8 cellular contexts compared by ENCODE assay signal in genomic region chr15:93088981-93089854, GRCh38. TPM values are rescaled to one million over a fixed set of nuclear protein-coding genes. Genes with fewer than 3 reads are reported as not detected.
DNase-seq lines count a peak whose midpoint lies in the region; ATAC-seq, FAIRE-seq and TF ChIP-seq lines count a peak whose summit lies in the region.

Gene RGMA (minus strand): TSS chr15:93089211. CDS start chr15:93088932, 279 bp downstream.

- no peak for FAIRE-seq in GM12891 (lab: Jason Lieb, UNC)

- H3K27me3 Mint-ChIP-seq in endothelial cell (ENCODE audit: unreplicated experiment) (peaks cover 11% of the 10 kb centered on the region), naive B cell (peaks cover 52 to 65% (median 57%) of the 10 kb centered on the region in 3 donors)

- H3K27ac Mint-ChIP-seq in endothelial cell (ENCODE audit: unreplicated experiment) (no peak within 1 kb of the TSS), naive B cell (peak within 1 kb of the TSS in 1 of 6 donors; percentile 32)

- H3K36me3 Mint-ChIP-seq in endothelial cell (ENCODE audit: low read depth, unreplicated experiment) (no peaks in the 10 kb centered on the region), naive B cell (no peaks in the 10 kb centered on the region)

- H3K4me3 Mint-ChIP-seq in endothelial cell (ENCODE audit: unreplicated experiment) (peak within 1 kb of the TSS; percentile 88), naive B cell (peak within 1 kb of the TSS; percentile 76 to 92 (median 87))

- DNase-seq in NCI-H748 (lab: John Stamatoyannopoulos, UW; ENCODE audit: unreplicated experiment): peak; percentile 66
- DNase-seq in endothelial cell (ENCODE audit: low spot score): peak; percentile 35
- no peak for DNase-seq in naive B cell
- no peak for DNase-seq in T-helper 9 cell
- DNase-seq in inferior parietal cortex (ENCODE audit: extremely low spot score): no peak
- no peak for DNase-seq in CD1c-positive myeloid dendritic cell (ENCODE audit: extremely low spot score)
- DNase-seq in GM12891 (ENCODE audit: insufficient read length, low spot score): no peak

- H3K4me1 Mint-ChIP-seq in endothelial cell (ENCODE audit: unreplicated experiment): peaks cover 3% of the 10 kb centered on the region
- peaks cover 14 to 23% (median 18%) of the 10 kb centered on the region in 3 donors for H3K4me1 Mint-ChIP-seq in naive B cell

- no peak for TF ChIP-seq POLR2A in GM12891 (IDR thresholded peaks at IDR 0.05; ENCODE audit: low read depth, low read length)

- TF ChIP-seq CTCF in endothelial cell (IDR thresholded peaks at IDR 0.05; ENCODE audit: unreplicated experiment): no peak

- H3K9me3 Mint-ChIP-seq in endothelial cell (ENCODE audit: unreplicated experiment) (no peaks in the 10 kb centered on the region), naive B cell (peaks cover 0 to 3% (median 0%) of the 10 kb centered on the region in 7 donors)

- peak; percentile 17 for ATAC-seq in GM21723 (IDR thresholded peaks at IDR 0.05; ENCODE audit: unreplicated experiment)
- peak in 1 of 2 donors; percentile 18 for ATAC-seq in naive B cell (ENCODE audit: low read depth in 2 of 2)

TF ChIP-seq in GM12891, 5 proteins besides CTCF, POLR2A, EP300 and RAD21:
- no peak for TF ChIP-seq SPI1 (IDR thresholded peaks at IDR 0.05; ENCODE audit: low read depth, low read length)
- TF ChIP-seq POU2F2 (IDR thresholded peaks at IDR 0.05; ENCODE audit: low read depth, low read length): no peak
- TF ChIP-seq PAX5 (IDR thresholded peaks at IDR 0.05; ENCODE audit: insufficient read depth, low read length, severe bottlenecking): no peak
- no peak for TF ChIP-seq POLR2AphosphoS5 (IDR thresholded peaks at IDR 0.05; ENCODE audit: low read depth, low read length)
- no peak for TF ChIP-seq TAF1 (IDR thresholded peaks at IDR 0.05; ENCODE audit: low read depth, low read length)

RNA-seq across cellular contexts. Expression of gene RGMA, which starts in this region (rescaled TPM):
- 5.7 TPM for total RNA-seq in endothelial cell (ENCODE audit: unreplicated experiment)
- polyA plus RNA-seq in naive B cell (ENCODE audit: low read depth in 6 of 6): not detected
- polyA plus RNA-seq in GM12891 (2012; ENCODE audit: low read depth, missing spikeins): not detected

Comparison
In these comparisons a context has a peak if more than half of its experiments do, and no peak if none do; other contexts are left out.
1. DNase-seq: peak in NCI-H748 (single experiment) and endothelial cell (single experiment); none in naive B cell (single experiment), T-helper 9 cell (single experiment), inferior parietal cortex (single experiment), CD1c-positive myeloid dendritic cell (single experiment) and GM12891 (single experiment).